8 cellular contexts compared by ENCODE assay signal in genomic region chr4:54231419-54232150, GRCh38. TPM values are rescaled to one million over a fixed set of nuclear protein-coding genes. Genes with fewer than 3 reads are reported as not detected.
DNase-seq lines count a peak whose midpoint lies in the region; ATAC-seq lines count a peak whose summit lies in the region.

No MANE protein-coding gene starts in this region.

- H3K27ac Mint-ChIP-seq in natural killer cell treated with Interleukin-12 subunit alpha and Interleukin-12 subunit beta and Interleukin-15 and Interleukin-18, amount 100 ng/mL, for 72 hours: no peak overlapping the region

- no peak overlapping the region for H3K27ac ChIP-seq in HUES64 (ENCODE audit: low read depth, low read length)

- DNase-seq in AG08396 (ENCODE audit: low spot score) (peak; percentile 70), fibroblast of gingiva (ENCODE audit: low read depth) (peak; percentile 73), NCI-H1092 (lab: John Stamatoyannopoulos, UW) (no peak), NCI-H1092 treated with DMSO at 0.1 percent for 48 hours (lab: John Stamatoyannopoulos, UW) (no peak), activated gamma-delta T cell treated with Interleukin-2 at 50 U/mL for 16 hours (no peak)
- DNase-seq in natural killer cell treated with Interleukin-12 subunit alpha and Interleukin-12 subunit beta and Interleukin-15 and Interleukin-18, amount 100 ng/mL, for 72 hours (ENCODE audit: low spot score): no peak

- no peaks in the 10 kb centered on the region for H3K36me3 ChIP-seq in HUES64 (ENCODE audit: insufficient read depth, low read length)

- peak overlapping the region; percentile 78 for H3K4me3 ChIP-seq in HUES64 (ENCODE audit: low read length)

- peaks cover 18 to 27% of the 10 kb centered on the region in 2 donors for H3K4me1 Mint-ChIP-seq in natural killer cell treated with Interleukin-12 subunit alpha and Interleukin-12 subunit beta and Interleukin-15 and Interleukin-18, amount 100 ng/mL, for 72 hours (ENCODE audit: low read depth in 2 of 2)

- H3K9me3 ChIP-seq in HUES64 (ENCODE audit: insufficient read depth, low read depth, low read length): no peaks in the 10 kb centered on the region

- no peaks in the 10 kb centered on the region for H3K36me3 Mint-ChIP-seq in natural killer cell treated with Interleukin-12 subunit alpha and Interleukin-12 subunit beta and Interleukin-15 and Interleukin-18, amount 100 ng/mL, for 72 hours

- peaks cover 13% of the 10 kb centered on the region for H3K4me1 ChIP-seq in HUES64 (ENCODE audit: insufficient read depth, low read length)

- under 1% methylated on average over 47 of the region's 47 CpGs for WGBS in HUES64

- ATAC-seq in natural killer cell treated with Interleukin-12 subunit alpha and Interleukin-12 subunit beta and Interleukin-15 and Interleukin-18, amount 100 ng/mL, for 72 hours: no peak
- ATAC-seq in activated CD4-positive, CD25-positive, alpha-beta regulatory T cell treated with anti-CD3 and anti-CD28 coated beads, Interleukin-2, amount 50 U/mL, for 24 hours: no peak

- H3K9ac ChIP-seq in HUES64 (ENCODE audit: low read depth, low read length): no peak overlapping the region

- H3K27me3 ChIP-seq in HUES64 (ENCODE audit: insufficient read depth, low read length): peaks cover 73% of the 10 kb centered on the region

- no peaks in the 10 kb centered on the region for H3K9me3 Mint-ChIP-seq in natural killer cell treated with Interleukin-12 subunit alpha and Interleukin-12 subunit beta and Interleukin-15 and Interleukin-18, amount 100 ng/mL, for 72 hours

- H3K4me3 Mint-ChIP-seq in natural killer cell treated with Interleukin-12 subunit alpha and Interleukin-12 subunit beta and Interleukin-15 and Interleukin-18, amount 100 ng/mL, for 72 hours: peak overlapping the region; percentile 44

- peaks cover 42 to 60% of the 10 kb centered on the region in 2 donors for H3K27me3 Mint-ChIP-seq in natural killer cell treated with Interleukin-12 subunit alpha and Interleukin-12 subunit beta and Interleukin-15 and Interleukin-18, amount 100 ng/mL, for 72 hours

RNA-seq across cellular contexts. Expression of gene PDGFRA, which starts 2.5 kb away (rescaled TPM):
- 5.2 TPM for polyA plus RNA-seq in HUES64 (2013, experiment 1 of 2)
- polyA plus RNA-seq in HUES64 (2013, experiment 2 of 2): 3.4 TPM
- under 1 TPM in 1 of 2 donors, not detected in 1; 0.05 TPM for total RNA-seq in natural killer cell treated with Interleukin-12 subunit alpha and Interleukin-12 subunit beta and Interleukin-15 and Interleukin-18, amount 100 ng/mL, for 72 hours

Comparison
In these comparisons a context has a peak if more than half of its experiments do, and no peak if none do; other contexts are left out.
1. DNase-seq: peak in AG08396 (single experiment) and fibroblast of gingiva (single experiment); none in natural killer cell treated with Interleukin-12 subunit alpha and Interleukin-12 subunit beta and Interleukin-15 and Interleukin-18, amount 100 ng/mL, for 72 hours (single experiment), NCI-H1092 (single experiment), NCI-H1092 treated with DMSO at 0.1 percent for 48 hours (single experiment) and activated gamma-delta T cell treated with Interleukin-2 at 50 U/mL for 16 hours (single experiment).